Comparison of ENCODE assay signal across 1 cellular context in the genomic region with DNA sequence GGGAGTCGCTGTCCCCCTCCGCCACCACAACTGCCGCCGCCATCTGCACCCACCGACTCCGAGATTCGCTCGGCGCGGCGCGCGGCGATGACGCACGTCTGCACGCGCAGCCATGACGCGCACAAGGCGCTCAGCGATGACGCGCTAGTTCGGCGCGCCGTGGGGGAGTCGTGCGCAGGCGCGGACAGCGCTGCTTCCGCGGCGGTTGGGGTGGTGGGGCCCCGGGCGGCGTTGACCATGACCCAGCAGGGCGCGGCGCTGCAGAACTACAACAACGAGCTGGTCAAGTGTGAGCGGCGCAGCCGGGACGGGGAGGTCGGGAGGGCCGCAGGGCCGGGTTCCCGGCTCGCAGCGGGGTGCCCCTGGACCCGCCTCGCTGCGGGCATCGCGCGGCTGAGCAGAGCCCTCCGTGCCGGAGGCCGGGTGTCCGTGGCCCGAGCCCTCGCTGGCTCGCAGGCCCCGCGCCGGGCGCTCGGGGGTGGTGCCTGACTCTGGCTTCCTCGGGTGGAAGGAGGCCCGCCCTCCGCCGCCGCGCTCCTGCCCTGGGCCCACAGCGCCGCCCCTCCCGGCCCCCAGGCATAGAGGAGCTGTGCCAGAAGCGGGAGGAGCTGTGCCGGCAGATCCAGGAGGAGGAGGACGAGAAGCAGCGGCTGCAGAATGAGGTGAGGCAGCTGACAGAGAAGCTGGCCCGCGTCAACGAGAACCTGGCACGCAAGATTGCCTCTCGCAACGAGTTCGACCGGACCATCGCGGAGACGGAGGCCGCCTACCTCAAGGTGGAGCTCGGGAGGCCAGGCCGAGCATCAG.
TF ChIP-seq lines count a peak whose summit lies in the region.

A gene with protein sequence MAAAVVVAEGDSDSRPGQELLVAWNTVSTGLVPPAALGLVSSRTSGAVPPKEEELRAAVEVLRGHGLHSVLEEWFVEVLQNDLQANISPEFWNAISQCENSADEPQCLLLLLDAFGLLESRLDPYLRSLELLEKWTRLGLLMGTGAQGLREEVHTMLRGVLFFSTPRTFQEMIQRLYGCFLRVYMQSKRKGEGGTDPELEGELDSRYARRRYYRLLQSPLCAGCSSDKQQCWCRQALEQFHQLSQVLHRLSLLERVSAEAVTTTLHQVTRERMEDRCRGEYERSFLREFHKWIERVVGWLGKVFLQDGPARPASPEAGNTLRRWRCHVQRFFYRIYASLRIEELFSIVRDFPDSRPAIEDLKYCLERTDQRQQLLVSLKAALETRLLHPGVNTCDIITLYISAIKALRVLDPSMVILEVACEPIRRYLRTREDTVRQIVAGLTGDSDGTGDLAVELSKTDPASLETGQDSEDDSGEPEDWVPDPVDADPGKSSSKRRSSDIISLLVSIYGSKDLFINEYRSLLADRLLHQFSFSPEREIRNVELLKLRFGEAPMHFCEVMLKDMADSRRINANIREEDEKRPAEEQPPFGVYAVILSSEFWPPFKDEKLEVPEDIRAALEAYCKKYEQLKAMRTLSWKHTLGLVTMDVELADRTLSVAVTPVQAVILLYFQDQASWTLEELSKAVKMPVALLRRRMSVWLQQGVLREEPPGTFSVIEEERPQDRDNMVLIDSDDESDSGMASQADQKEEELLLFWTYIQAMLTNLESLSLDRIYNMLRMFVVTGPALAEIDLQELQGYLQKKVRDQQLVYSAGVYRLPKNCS (minus strand): TSS at position 71 of the 807 bp plus-strand sequence. CDS start 28 bp downstream, at position 43.
A gene with protein sequence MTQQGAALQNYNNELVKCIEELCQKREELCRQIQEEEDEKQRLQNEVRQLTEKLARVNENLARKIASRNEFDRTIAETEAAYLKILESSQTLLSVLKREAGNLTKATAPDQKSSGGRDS (plus strand): TSS at position 187 of the 807 bp plus-strand sequence. CDS start 51 bp downstream, at position 238.

TF ChIP-seq in HEK293, 187 proteins besides CTCF, POLR2A, EP300 and RAD21 (continued from another document and continues in another):
- TF ChIP-seq, protein P1, sequence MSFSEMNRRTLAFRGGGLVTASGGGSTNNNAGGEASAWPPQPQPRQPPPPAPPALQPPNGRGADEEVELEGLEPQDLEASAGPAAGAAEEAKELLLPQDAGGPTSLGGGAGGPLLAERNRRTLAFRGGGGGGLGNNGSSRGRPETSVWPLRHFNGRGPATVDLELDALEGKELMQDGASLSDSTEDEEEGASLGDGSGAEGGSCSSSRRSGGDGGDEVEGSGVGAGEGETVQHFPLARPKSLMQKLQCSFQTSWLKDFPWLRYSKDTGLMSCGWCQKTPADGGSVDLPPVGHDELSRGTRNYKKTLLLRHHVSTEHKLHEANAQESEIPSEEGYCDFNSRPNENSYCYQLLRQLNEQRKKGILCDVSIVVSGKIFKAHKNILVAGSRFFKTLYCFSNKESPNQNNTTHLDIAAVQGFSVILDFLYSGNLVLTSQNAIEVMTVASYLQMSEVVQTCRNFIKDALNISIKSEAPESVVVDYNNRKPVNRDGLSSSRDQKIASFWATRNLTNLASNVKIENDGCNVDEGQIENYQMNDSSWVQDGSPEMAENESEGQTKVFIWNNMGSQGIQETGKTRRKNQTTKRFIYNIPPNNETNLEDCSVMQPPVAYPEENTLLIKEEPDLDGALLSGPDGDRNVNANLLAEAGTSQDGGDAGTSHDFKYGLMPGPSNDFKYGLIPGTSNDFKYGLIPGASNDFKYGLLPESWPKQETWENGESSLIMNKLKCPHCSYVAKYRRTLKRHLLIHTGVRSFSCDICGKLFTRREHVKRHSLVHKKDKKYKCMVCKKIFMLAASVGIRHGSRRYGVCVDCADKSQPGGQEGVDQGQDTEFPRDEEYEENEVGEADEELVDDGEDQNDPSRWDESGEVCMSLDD (tag by site-specific recombination; IDR thresholded peaks at IDR 0.05), result peak; percentile 74; the same call in 1 of the 2 replicates
- no peak for TF ChIP-seq ZNF791 (tag by site-specific recombination; IDR thresholded peaks at IDR 0.05)
- TF ChIP-seq, protein P2, sequence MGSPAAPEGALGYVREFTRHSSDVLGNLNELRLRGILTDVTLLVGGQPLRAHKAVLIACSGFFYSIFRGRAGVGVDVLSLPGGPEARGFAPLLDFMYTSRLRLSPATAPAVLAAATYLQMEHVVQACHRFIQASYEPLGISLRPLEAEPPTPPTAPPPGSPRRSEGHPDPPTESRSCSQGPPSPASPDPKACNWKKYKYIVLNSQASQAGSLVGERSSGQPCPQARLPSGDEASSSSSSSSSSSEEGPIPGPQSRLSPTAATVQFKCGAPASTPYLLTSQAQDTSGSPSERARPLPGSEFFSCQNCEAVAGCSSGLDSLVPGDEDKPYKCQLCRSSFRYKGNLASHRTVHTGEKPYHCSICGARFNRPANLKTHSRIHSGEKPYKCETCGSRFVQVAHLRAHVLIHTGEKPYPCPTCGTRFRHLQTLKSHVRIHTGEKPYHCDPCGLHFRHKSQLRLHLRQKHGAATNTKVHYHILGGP (tag by site-specific recombination; IDR thresholded peaks at IDR 0.05), result no peak
- peak; percentile 73; the same call in 1 of the 2 replicates for TF ChIP-seq ZNF24 (tag by site-specific recombination; IDR thresholded peaks at IDR 0.05)
- TF ChIP-seq ZNF600 (tag by site-specific recombination; IDR thresholded peaks at IDR 0.05), result peak; percentile 89
- TF ChIP-seq PRDM1 (tag by site-specific recombination; IDR thresholded peaks at IDR 0.05), result no peak
- no peak for TF ChIP-seq ZNF311 (tag by site-specific recombination; IDR thresholded peaks at IDR 0.05; ENCODE audit: borderline replicate concordance)
- TF ChIP-seq EGR2 (tag by site-specific recombination; IDR thresholded peaks at IDR 0.05; ENCODE audit: low read depth), result 0 out of 2 replicates have a peak, but pooled peaks have one; percentile 31
- TF ChIP-seq, protein P3, sequence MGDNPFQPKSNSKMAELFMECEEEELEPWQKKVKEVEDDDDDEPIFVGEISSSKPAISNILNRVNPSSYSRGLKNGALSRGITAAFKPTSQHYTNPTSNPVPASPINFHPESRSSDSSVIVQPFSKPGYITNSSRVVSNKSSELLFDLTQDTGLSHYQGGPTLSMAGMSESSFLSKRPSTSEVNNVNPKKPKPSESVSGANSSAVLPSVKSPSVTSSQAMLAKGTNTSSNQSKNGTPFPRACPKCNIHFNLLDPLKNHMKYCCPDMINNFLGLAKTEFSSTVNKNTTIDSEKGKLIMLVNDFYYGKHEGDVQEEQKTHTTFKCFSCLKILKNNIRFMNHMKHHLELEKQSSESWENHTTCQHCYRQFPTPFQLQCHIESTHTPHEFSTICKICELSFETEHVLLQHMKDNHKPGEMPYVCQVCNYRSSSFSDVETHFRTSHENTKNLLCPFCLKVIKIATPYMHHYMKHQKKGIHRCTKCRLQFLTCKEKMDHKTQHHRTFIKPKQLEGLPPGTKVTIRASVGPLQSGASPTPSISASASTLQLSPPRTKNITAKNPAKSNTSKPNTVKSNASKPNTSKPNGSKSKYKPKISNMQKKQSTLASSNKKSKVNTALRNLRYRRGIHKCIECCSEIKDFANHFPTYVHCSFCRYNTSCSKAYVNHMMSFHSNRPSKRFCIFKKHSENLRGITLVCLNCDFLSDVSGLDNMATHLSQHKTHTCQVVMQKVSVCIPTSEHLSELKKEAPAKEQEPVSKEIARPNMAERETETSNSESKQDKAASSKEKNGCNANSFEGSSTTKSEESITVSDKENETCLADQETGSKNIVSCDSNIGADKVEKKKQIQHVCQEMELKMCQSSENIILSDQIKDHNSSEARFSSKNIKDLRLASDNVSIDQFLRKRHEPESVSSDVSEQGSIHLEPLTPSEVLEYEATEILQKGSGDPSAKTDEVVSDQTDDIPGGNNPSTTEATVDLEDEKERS (tag by site-specific recombination; IDR thresholded peaks at IDR 0.05), result no peak; the same call in 1 of the 2 replicates
- TF ChIP-seq, protein P4, sequence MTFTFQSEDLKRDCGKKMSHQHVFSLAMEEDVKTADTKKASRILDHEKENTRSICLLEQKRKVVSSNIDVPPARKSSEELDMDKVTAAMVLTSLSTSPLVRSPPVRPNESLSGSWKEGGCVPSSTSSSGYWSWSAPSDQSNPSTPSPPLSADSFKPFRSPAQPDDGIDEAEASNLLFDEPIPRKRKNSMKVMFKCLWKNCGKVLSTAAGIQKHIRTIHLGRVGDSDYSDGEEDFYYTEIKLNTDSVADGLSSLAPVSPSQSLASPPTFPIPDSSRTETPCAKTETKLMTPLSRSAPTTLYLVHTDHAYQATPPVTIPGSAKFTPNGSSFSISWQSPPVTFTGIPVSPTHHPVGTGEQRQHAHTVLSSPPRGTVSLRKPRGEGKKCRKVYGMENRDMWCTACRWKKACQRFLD (tag by site-specific recombination; IDR thresholded peaks at IDR 0.05), result no peak
- peak; percentile 91; the same call in 1 of the 2 replicates for TF ChIP-seq ZNF561 (tag by site-specific recombination; IDR thresholded peaks at IDR 0.05; ENCODE audit: borderline replicate concordance)
- peak; percentile 80 for TF ChIP-seq ZNF660 (tag by site-specific recombination; IDR thresholded peaks at IDR 0.05)
- no peak for TF ChIP-seq REPIN1 (tag by site-specific recombination; IDR thresholded peaks at IDR 0.05; ENCODE audit: low read depth)
- TF ChIP-seq, protein P5, sequence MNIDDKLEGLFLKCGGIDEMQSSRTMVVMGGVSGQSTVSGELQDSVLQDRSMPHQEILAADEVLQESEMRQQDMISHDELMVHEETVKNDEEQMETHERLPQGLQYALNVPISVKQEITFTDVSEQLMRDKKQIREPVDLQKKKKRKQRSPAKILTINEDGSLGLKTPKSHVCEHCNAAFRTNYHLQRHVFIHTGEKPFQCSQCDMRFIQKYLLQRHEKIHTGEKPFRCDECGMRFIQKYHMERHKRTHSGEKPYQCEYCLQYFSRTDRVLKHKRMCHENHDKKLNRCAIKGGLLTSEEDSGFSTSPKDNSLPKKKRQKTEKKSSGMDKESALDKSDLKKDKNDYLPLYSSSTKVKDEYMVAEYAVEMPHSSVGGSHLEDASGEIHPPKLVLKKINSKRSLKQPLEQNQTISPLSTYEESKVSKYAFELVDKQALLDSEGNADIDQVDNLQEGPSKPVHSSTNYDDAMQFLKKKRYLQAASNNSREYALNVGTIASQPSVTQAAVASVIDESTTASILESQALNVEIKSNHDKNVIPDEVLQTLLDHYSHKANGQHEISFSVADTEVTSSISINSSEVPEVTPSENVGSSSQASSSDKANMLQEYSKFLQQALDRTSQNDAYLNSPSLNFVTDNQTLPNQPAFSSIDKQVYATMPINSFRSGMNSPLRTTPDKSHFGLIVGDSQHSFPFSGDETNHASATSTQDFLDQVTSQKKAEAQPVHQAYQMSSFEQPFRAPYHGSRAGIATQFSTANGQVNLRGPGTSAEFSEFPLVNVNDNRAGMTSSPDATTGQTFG (tag by site-specific recombination; IDR thresholded peaks at IDR 0.05; ENCODE audit: borderline replicate concordance), result no peak; the same call in 1 of the 2 replicates
- TF ChIP-seq ZNF560 (tag by site-specific recombination; IDR thresholded peaks at IDR 0.05; ENCODE audit: borderline replicate concordance), result no peak
- TF ChIP-seq MYNN (tag by site-specific recombination; IDR thresholded peaks at IDR 0.05; ENCODE audit: borderline replicate concordance), result no peak
- TF ChIP-seq ZNF768 (tag by site-specific recombination; IDR thresholded peaks at IDR 0.05), result no peak
- TF ChIP-seq ZNF404 (tag by site-specific recombination; IDR thresholded peaks at IDR 0.05), result no peak
- TF ChIP-seq ZNF529 (tag by site-specific recombination; IDR thresholded peaks at IDR 0.05; ENCODE audit: insufficient replicate concordance), result no peak
- TF ChIP-seq, protein P6, sequence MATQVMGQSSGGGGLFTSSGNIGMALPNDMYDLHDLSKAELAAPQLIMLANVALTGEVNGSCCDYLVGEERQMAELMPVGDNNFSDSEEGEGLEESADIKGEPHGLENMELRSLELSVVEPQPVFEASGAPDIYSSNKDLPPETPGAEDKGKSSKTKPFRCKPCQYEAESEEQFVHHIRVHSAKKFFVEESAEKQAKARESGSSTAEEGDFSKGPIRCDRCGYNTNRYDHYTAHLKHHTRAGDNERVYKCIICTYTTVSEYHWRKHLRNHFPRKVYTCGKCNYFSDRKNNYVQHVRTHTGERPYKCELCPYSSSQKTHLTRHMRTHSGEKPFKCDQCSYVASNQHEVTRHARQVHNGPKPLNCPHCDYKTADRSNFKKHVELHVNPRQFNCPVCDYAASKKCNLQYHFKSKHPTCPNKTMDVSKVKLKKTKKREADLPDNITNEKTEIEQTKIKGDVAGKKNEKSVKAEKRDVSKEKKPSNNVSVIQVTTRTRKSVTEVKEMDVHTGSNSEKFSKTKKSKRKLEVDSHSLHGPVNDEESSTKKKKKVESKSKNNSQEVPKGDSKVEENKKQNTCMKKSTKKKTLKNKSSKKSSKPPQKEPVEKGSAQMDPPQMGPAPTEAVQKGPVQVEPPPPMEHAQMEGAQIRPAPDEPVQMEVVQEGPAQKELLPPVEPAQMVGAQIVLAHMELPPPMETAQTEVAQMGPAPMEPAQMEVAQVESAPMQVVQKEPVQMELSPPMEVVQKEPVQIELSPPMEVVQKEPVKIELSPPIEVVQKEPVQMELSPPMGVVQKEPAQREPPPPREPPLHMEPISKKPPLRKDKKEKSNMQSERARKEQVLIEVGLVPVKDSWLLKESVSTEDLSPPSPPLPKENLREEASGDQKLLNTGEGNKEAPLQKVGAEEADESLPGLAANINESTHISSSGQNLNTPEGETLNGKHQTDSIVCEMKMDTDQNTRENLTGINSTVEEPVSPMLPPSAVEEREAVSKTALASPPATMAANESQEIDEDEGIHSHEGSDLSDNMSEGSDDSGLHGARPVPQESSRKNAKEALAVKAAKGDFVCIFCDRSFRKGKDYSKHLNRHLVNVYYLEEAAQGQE (tag by site-specific recombination; IDR thresholded peaks at IDR 0.05), result no peak
- TF ChIP-seq, protein P7, sequence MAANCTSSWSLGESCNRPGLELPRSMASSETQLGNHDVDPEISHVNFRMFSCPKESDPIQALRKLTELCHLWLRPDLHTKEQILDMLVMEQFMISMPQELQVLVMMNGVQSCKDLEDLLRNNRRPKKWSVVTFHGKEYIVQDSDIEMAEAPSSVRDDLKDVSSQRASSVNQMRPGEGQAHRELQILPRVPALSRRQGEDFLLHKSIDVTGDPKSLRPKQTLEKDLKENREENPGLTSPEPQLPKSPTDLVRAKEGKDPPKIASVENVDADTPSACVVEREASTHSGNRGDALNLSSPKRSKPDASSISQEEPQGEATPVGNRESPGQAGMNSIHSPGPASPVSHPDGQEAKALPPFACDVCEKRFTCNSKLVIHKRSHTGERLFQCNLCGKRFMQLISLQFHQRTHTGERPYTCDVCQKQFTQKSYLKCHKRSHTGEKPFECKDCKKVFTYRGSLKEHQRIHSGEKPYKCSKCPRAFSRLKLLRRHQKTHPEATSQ (tag by site-specific recombination; IDR thresholded peaks at IDR 0.05), result no peak; the same call in 1 of the 2 replicates
- 0 out of 2 replicates have a peak, but pooled peaks have one; percentile 14 for TF ChIP-seq BCL11A (tag by site-specific recombination; IDR thresholded peaks at IDR 0.05; ENCODE audit: low read depth)
- TF ChIP-seq ZNF138 (tag by site-specific recombination; IDR thresholded peaks at IDR 0.05; ENCODE audit: borderline replicate concordance), result no peak
- TF ChIP-seq SP2 (tag by site-specific recombination; IDR thresholded peaks at IDR 0.05), result peak; percentile 65
- no peak for TF ChIP-seq ZNF366 (tag by site-specific recombination; conservative IDR thresholded peaks at IDR 0.05)
- TF ChIP-seq ZNF202 (tag by site-specific recombination; IDR thresholded peaks at IDR 0.05; ENCODE audit: borderline replicate concordance), result no peak
- peak; percentile 54; the same call in 1 of the 2 replicates for TF ChIP-seq ZBTB48 (tag by site-specific recombination; IDR thresholded peaks at IDR 0.05)
- TF ChIP-seq, protein P8, sequence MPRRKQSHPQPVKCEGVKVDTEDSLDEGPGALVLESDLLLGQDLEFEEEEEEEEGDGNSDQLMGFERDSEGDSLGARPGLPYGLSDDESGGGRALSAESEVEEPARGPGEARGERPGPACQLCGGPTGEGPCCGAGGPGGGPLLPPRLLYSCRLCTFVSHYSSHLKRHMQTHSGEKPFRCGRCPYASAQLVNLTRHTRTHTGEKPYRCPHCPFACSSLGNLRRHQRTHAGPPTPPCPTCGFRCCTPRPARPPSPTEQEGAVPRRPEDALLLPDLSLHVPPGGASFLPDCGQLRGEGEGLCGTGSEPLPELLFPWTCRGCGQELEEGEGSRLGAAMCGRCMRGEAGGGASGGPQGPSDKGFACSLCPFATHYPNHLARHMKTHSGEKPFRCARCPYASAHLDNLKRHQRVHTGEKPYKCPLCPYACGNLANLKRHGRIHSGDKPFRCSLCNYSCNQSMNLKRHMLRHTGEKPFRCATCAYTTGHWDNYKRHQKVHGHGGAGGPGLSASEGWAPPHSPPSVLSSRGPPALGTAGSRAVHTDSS (tag by site-specific recombination; IDR thresholded peaks at IDR 0.05), result no peak
